Comparison of ENCODE assay signal across 1 cellular context in the genomic region with DNA sequence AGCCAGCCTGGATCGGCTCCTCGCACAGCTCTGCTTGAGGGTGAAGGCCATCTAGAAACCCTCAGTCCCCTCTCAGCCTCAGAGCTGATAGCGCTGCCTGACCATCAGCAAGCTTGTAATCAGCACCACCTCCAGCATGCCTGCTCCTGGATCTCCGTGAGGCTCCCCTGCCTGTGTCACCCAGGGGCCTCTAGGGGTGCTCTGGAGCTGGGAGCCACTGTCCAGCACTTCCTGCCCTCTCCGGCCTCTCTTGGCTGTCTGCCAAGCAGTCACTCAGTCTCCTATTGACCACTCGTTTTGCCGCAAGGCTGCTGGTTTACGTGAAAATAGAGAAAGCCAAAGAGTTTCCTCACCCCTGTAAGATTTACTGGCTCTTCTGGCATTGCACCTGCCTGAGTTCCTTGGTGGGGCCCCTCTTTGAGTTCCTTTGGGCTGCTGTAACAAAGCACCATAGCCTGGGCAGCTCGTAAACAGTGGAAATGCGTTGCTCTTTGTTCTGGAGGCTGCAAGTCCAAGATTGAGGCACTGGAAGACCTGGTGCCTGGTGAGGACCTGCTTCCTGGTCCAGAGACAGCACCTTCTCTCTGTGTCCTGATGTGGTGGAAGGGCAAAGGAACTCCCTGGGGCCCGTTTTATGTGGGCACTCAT.
TF ChIP-seq lines count a peak whose summit lies in the region.

No MANE protein-coding gene starts in this region.

TF ChIP-seq in GM12878, 131 proteins besides CTCF, POLR2A, EP300 and RAD21:
- TF ChIP-seq, protein P1, sequence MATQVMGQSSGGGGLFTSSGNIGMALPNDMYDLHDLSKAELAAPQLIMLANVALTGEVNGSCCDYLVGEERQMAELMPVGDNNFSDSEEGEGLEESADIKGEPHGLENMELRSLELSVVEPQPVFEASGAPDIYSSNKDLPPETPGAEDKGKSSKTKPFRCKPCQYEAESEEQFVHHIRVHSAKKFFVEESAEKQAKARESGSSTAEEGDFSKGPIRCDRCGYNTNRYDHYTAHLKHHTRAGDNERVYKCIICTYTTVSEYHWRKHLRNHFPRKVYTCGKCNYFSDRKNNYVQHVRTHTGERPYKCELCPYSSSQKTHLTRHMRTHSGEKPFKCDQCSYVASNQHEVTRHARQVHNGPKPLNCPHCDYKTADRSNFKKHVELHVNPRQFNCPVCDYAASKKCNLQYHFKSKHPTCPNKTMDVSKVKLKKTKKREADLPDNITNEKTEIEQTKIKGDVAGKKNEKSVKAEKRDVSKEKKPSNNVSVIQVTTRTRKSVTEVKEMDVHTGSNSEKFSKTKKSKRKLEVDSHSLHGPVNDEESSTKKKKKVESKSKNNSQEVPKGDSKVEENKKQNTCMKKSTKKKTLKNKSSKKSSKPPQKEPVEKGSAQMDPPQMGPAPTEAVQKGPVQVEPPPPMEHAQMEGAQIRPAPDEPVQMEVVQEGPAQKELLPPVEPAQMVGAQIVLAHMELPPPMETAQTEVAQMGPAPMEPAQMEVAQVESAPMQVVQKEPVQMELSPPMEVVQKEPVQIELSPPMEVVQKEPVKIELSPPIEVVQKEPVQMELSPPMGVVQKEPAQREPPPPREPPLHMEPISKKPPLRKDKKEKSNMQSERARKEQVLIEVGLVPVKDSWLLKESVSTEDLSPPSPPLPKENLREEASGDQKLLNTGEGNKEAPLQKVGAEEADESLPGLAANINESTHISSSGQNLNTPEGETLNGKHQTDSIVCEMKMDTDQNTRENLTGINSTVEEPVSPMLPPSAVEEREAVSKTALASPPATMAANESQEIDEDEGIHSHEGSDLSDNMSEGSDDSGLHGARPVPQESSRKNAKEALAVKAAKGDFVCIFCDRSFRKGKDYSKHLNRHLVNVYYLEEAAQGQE (IDR thresholded peaks at IDR 0.05; ENCODE audit: low read depth, low read length) = peak; percentile 52; the same call in 1 of the 2 replicates
- TF ChIP-seq HCFC1 (IDR thresholded peaks at IDR 0.05; ENCODE audit: low read length) (no peak), CREB1 (IDR thresholded peaks at IDR 0.05; ENCODE audit: low read depth) (no peak), EGR1 (IDR thresholded peaks at IDR 0.05; ENCODE audit: borderline replicate concordance in 1 of 2, low read depth in 2 of 2, low read length in 2 of 2) (no peak)
